Comparison of ENCODE assay signal across 14 cellular contexts in the genomic region with DNA sequence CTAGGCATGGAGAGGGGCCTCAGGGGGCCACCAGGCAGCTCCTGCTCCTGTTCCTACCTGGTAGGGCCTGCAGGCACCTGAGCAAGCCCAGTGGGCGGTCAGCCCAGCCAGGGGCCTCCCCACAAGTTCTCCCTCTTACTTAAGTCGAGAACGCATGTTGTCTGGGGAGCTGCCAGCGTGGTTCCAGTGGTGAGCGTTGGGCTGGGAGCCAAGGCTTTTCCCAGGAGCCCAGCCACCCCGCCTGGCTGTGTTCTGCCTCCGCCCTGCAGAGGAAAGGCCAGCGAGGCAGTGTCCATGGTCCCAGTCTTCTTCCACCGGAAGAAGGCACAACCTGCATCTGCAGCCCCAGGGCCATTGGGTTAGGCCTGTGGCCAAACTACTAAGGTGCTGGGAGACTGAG. TPM values are rescaled to one million over a fixed set of nuclear protein-coding genes. Genes with fewer than 3 reads are reported as not detected.
DNase-seq lines count a peak whose midpoint lies in the region; ATAC-seq and TF ChIP-seq lines count a peak whose summit lies in the region.
"Had no signal": no experiment of that assay in that cellular context is flagged by ENCODE, and none has a peak within 500 bp of the region (broad histone marks: within the 10 kb centered on the region; RNA-seq: fewer than 3 reads in every experiment).

No MANE protein-coding gene starts in this region.

- no peaks in the 10 kb centered on the region for H3K9me3 ChIP-seq in BLaER1 treated with 17β-estradiol and CSF1 and Interleukin-3, amounts not matched to agents 10 nM and 100 nM (replicated peaks in 1 of 11)
- H3K9me3 ChIP-seq in neuronal stem cell (replicated peaks in 1 of 2; ENCODE audit: control insufficient read depth in 2 of 2, insufficient read depth in 1 of 2, low read depth in 1 of 2, low read length in 2 of 2) (peaks cover 0 to 2% of the 10 kb centered on the region in 2 donors), T-helper 17 cell (ENCODE audit: control insufficient read depth, low read length, poor library complexity, severe bottlenecking) (no peaks in the 10 kb centered on the region), upper lobe of right lung (no peaks in the 10 kb centered on the region), HAP-1 (no peaks in the 10 kb centered on the region)
- H3K9me3 ChIP-seq: SJSA1, vagina had no signal

- no peak overlapping the region for H3K27ac ChIP-seq in BLaER1 treated with 17β-estradiol and CSF1 and Interleukin-3, amounts not matched to agents 10 nM and 100 nM
- H3K27ac ChIP-seq in neuronal stem cell (replicated peaks; ENCODE audit: low read length) (no peak overlapping the region), upper lobe of right lung (no peak overlapping the region)
- H3K27ac ChIP-seq: SJSA1, vagina had no signal

- peak overlapping the region; percentile 69 for H3K18ac ChIP-seq in neuronal stem cell (ENCODE audit: low read length)

- H3K36me3 Mint-ChIP-seq in T-helper 17 cell (ENCODE audit: low read depth) = peaks cover 2% of the 10 kb centered on the region

- no peaks in the 10 kb centered on the region for H3K36me3 ChIP-seq in BLaER1 treated with 17β-estradiol and CSF1 and Interleukin-3, amounts not matched to agents 10 nM and 100 nM
- H3K36me3 ChIP-seq in neuronal stem cell (replicated peaks in 1 of 2; ENCODE audit: control insufficient read depth in 2 of 2, insufficient read depth in 2 of 2, low read length in 2 of 2) = no peaks in the 10 kb centered on the region
- H3K36me3 ChIP-seq in upper lobe of right lung = no peaks in the 10 kb centered on the region
- H3K36me3 ChIP-seq in HAP-1 (replicated peaks) = no peaks in the 10 kb centered on the region
- H3K36me3 ChIP-seq: SJSA1, vagina had no signal

- intact Hi-C loops in upper lobe of right lung (cut with DNase I) = no loop called here

- no peak overlapping the region for H3K14ac ChIP-seq in neuronal stem cell (ENCODE audit: low read length)

- peak overlapping the region; percentile 77 for H3K23ac ChIP-seq in neuronal stem cell (ENCODE audit: low read depth, low read length, poor library complexity)

- no peak overlapping the region for H3K4ac ChIP-seq in neuronal stem cell (ENCODE audit: low read length)

- H3K4me2 ChIP-seq in BLaER1 treated with 17β-estradiol and CSF1 and Interleukin-3, amounts not matched to agents 10 nM and 100 nM = peak overlapping the region in 10 of 11 experiments; percentile 13 to 78 (median 64); a peak in 19 of 22 replicates
- H3K4me2 ChIP-seq in neuronal stem cell (ENCODE audit: insufficient read depth, low read length, poor library complexity, severe bottlenecking) = no peak overlapping the region

- H3K27ac Mint-ChIP-seq in T-helper 17 cell = no peak overlapping the region

- H2BK120ac ChIP-seq in neuronal stem cell (ENCODE audit: low read depth, low read length) = no peak overlapping the region

- peak overlapping the region; percentile 78 for H2BK15ac ChIP-seq in neuronal stem cell (ENCODE audit: low read length)

- peaks cover 0 to 25% (median 0%) of the 10 kb centered on the region in 11 experiments; a peak in 4 of 22 replicates for H4K20me1 ChIP-seq in BLaER1 treated with 17β-estradiol and CSF1 and Interleukin-3, amounts not matched to agents 10 nM and 100 nM

- ATAC-seq in T-helper 17 cell (no peak), upper lobe of right lung (no peak), HG02571 (IDR thresholded peaks at IDR 0.05; ENCODE audit: unreplicated experiment) (no peak)

- no CpG with 5 or more reads among the region's 9 CpGs for WGBS in neuronal stem cell (ENCODE audit: extremely low coverage in 2 of 2, insufficient read length in 2 of 2, insufficient replicate concordance in 1 of 2), 2 donors

- peaks cover 0 to 12% (median 0%) of the 10 kb centered on the region in 11 experiments; a peak in 5 of 22 replicates for H3K27me3 ChIP-seq in BLaER1 treated with 17β-estradiol and CSF1 and Interleukin-3, amounts not matched to agents 10 nM and 100 nM
- peaks cover 0 to 69% (median 0%) of the 10 kb centered on the region in 3 experiments for H3K27me3 ChIP-seq in neuronal stem cell (ENCODE audit: control insufficient read depth in 3 of 3, insufficient read depth in 3 of 3, low read depth in 1 of 3, low read length in 3 of 3)
- H3K27me3 ChIP-seq in upper lobe of right lung = peaks cover 20% of the 10 kb centered on the region
- H3K27me3 ChIP-seq in HAP-1 (ENCODE audit: low read depth) = peaks cover 35% of the 10 kb centered on the region
- H3K27me3 ChIP-seq: vagina had no signal

- peak overlapping the region; percentile 74 for H2AK5ac ChIP-seq in neuronal stem cell (ENCODE audit: low read depth, low read length)

- H2BK12ac ChIP-seq in neuronal stem cell (ENCODE audit: low read length) = no peak overlapping the region

- no peak overlapping the region for H4K91ac ChIP-seq in neuronal stem cell (ENCODE audit: low read depth, low read length, poor library complexity)

- H3K4me3 ChIP-seq in BLaER1 treated with 17β-estradiol and CSF1 and Interleukin-3, amounts not matched to agents 10 nM and 100 nM = no peak overlapping the region
- H3K4me3 ChIP-seq in cardiac fibroblast (replicated peaks in 1 of 2; ENCODE audit: low read depth in 2 of 2, low read length in 2 of 2) (no peak overlapping the region), neuronal stem cell (ENCODE audit: low read length in 2 of 2) (no peak overlapping the region), upper lobe of right lung (no peak overlapping the region), HAP-1 (no peak overlapping the region)
- H3K4me3 ChIP-seq: lung, SJSA1, vagina had no signal

- no peak overlapping the region for H3K4me3 Mint-ChIP-seq in T-helper 17 cell

- H3K79me1 ChIP-seq in neuronal stem cell (ENCODE audit: low read depth, low read length) = peaks cover 4% of the 10 kb centered on the region

- H2AFZ ChIP-seq in neuronal stem cell (ENCODE audit: low read length) = no peak overlapping the region

- H3K4me1 Mint-ChIP-seq in T-helper 17 cell = peaks cover 3% of the 10 kb centered on the region

- TF ChIP-seq CTCF in cardiac fibroblast (IDR thresholded peaks at IDR 0.05; ENCODE audit: low read depth, low read length) (no peak), upper lobe of right lung (IDR thresholded peaks at IDR 0.05) (no peak)

- DNase-seq in NCI-H1694 treated with DMSO at 0.1 percent for 48 hours (lab: John Stamatoyannopoulos, UW) (peak; percentile 48), cardiac fibroblast (ENCODE audit: low read depth in 2 of 2) (peak; percentile 25 to 31), neuronal stem cell (ENCODE audit: low spot score) (no peak), T-helper 17 cell (no peak), upper lobe of right lung (no peak), HAP-1 (ENCODE audit: low spot score in 2 of 2) (no peak)
- DNase-seq: activated CD8-positive, alpha-beta memory T cell treated with anti-CD3 and anti-CD28 coated beads for 24 hours; DMS53 had no signal

- in situ Hi-C loops in HAP-1 (cut with MboI; ENCODE audit: low sequenced_read_pairs) = no loop called here

- H3K27me3 Mint-ChIP-seq in T-helper 17 cell = peaks cover 26% of the 10 kb centered on the region

- peaks cover 0 to 43% (median 35%) of the 10 kb centered on the region in 10 experiments; a peak in 16 of 20 replicates for H3K4me1 ChIP-seq in BLaER1 treated with 17β-estradiol and CSF1 and Interleukin-3, amounts not matched to agents 10 nM and 100 nM
- H3K4me1 ChIP-seq in neuronal stem cell (ENCODE audit: control insufficient read depth in 2 of 2, insufficient read depth in 1 of 2, low read depth in 1 of 2, low read length in 2 of 2) (peaks cover 0 to 15% of the 10 kb centered on the region in 2 donors), upper lobe of right lung (no peaks in the 10 kb centered on the region), HAP-1 (no peaks in the 10 kb centered on the region)
- H3K4me1 ChIP-seq: SJSA1, vagina had no signal

- H3K9ac ChIP-seq in BLaER1 treated with 17β-estradiol and CSF1 and Interleukin-3, amounts not matched to agents 10 nM and 100 nM = peak overlapping the region in 3 of 11 experiments; percentile 22 to 41 (median 31); a peak in 4 of 22 replicates
- H3K9ac ChIP-seq in neuronal stem cell (ENCODE audit: low read depth, low read length, poor library complexity) = peak overlapping the region; percentile 57

- no peak overlapping the region for H4K8ac ChIP-seq in neuronal stem cell (ENCODE audit: low read depth, low read length)

- peak overlapping the region; percentile 79 for H2BK5ac ChIP-seq in neuronal stem cell (ENCODE audit: low read length)

RNA-seq across cellular contexts. Expression of gene C14orf180, which starts 1.4 kb away (rescaled TPM):
- polyA plus RNA-seq in neuronal stem cell (2013, experiment 1 of 2) = not detected
- not detected for polyA plus RNA-seq in neuronal stem cell (2013, experiment 2 of 2)
- total RNA-seq in T-helper 17 cell (not detected), upper lobe of right lung (0.14 TPM)
- total RNA-seq: epithelial cell of proximal tubule, SJSA1 had no signal

RNA-seq across cellular contexts. Expression of gene TMEM179, which starts 23.6 kb away (rescaled TPM):
- polyA plus RNA-seq in neuronal stem cell (2013, experiment 1 of 2) = 3.0 TPM
- 2.8 TPM for polyA plus RNA-seq in neuronal stem cell (2013, experiment 2 of 2)
- total RNA-seq in T-helper 17 cell (not detected), upper lobe of right lung (not detected)
- total RNA-seq: epithelial cell of proximal tubule, SJSA1 had no signal

Comparison
In these comparisons a context has a peak if more than half of its experiments do, and no peak if none do; other contexts are left out.
1. DNase-seq: peak in NCI-H1694 treated with DMSO at 0.1 percent for 48 hours (single experiment) and cardiac fibroblast (2 of 2); none in neuronal stem cell (single experiment), T-helper 17 cell (0 of 3), upper lobe of right lung (single experiment) and HAP-1 (0 of 2).